14 cellular contexts compared by ENCODE assay signal in genomic region chr3:152497457-152497856, GRCh38.
DNase-seq lines count a peak whose midpoint lies in the region; ATAC-seq and TF ChIP-seq lines count a peak whose summit lies in the region.
"Had no signal": no experiment of that assay in that cellular context is flagged by ENCODE, and none has a peak within 500 bp of the region (broad histone marks: within the 10 kb centered on the region; RNA-seq: fewer than 3 reads in every experiment).

No MANE protein-coding gene starts in this region.

- peaks cover 21% of the 10 kb centered on the region for H3K4me1 Mint-ChIP-seq in CD14-positive monocyte
- peaks cover 11% of the 10 kb centered on the region for H3K4me1 Mint-ChIP-seq in activated naive CD4-positive, alpha-beta T cell treated with anti-CD3 and anti-CD28 coated beads for 36 hours (ENCODE audit: low read depth)

- DNase-seq in CD14-positive monocyte (ENCODE audit: low spot score) (no peak), MV-4-11 (lab: John Stamatoyannopoulos, UW) (peak; percentile 57), fibroblast of gingiva (ENCODE audit: low read depth) (peak; percentile 73), sciatic nerve (ENCODE audit: low spot score) (no peak), NCI-H345 (lab: John Stamatoyannopoulos, UW) (no peak)
- DNase-seq in stimulated activated naive CD8-positive, alpha-beta T cell treated with anti-CD3 and anti-CD28 coated beads, Interleukin-15, Interleukin-2, amounts not matched to agents 100 U/mL and 50 U/mL, for 24 hours = no peak
- DNase-seq in stimulated activated CD4-positive, alpha-beta T cell treated with anti-CD3 and anti-CD28 coated beads, Interleukin-1b, Interleukin-23, amount 100 ng/mL, for 48 hours = no peak
- no peak for DNase-seq in activated naive CD4-positive, alpha-beta T cell treated with anti-CD3 and anti-CD28 coated beads for 36 hours
- DNase-seq: activated effector memory CD4-positive, alpha-beta T cell treated with Interleukin-2 at 50 U/mL for 16 hours; foreskin melanocyte; GDM1; NCI-H1092 treated with DMSO at 0.1 percent for 48 hours; NCI-H82 had no signal

- peak overlapping the region in 3 of 7 donors; percentile 25 to 51 (median 28) for H3K27ac Mint-ChIP-seq in CD14-positive monocyte
- no peak overlapping the region for H3K27ac Mint-ChIP-seq in activated naive CD4-positive, alpha-beta T cell treated with anti-CD3 and anti-CD28 coated beads for 36 hours

- peak overlapping the region; percentile 13 to 62 for H3K4me3 Mint-ChIP-seq in CD14-positive monocyte
- H3K4me3 Mint-ChIP-seq in activated naive CD4-positive, alpha-beta T cell treated with anti-CD3 and anti-CD28 coated beads for 36 hours = no peak overlapping the region

- CTCF ChIA-PET in activated naive CD4-positive, alpha-beta T cell treated with anti-CD3 and anti-CD28 coated beads for 36 hours (lab: Charles Lee) = no interaction called here

- no peak for TF ChIP-seq CTCF in CD14-positive monocyte (IDR thresholded peaks at IDR 0.05)

- H3K9me3 Mint-ChIP-seq in CD14-positive monocyte = peaks cover 0 to 12% (median 5%) of the 10 kb centered on the region in 7 donors
- H3K9me3 Mint-ChIP-seq in activated naive CD4-positive, alpha-beta T cell treated with anti-CD3 and anti-CD28 coated beads for 36 hours = peaks cover 2% of the 10 kb centered on the region

- intact Hi-C loops in CD14-positive monocyte (cut with micrococcal nuclease) (no loop called here), sciatic nerve (cut with DNase I) (no loop called here)
- intact Hi-C loops in activated naive CD4-positive, alpha-beta T cell treated with anti-CD3 and anti-CD28 coated beads for 36 hours (cut with micrococcal nuclease) = no loop called here

- H3K36me3 Mint-ChIP-seq in CD14-positive monocyte = no peaks in the 10 kb centered on the region
- no peaks in the 10 kb centered on the region for H3K36me3 Mint-ChIP-seq in activated naive CD4-positive, alpha-beta T cell treated with anti-CD3 and anti-CD28 coated beads for 36 hours (ENCODE audit: low read depth)

- ATAC-seq in sciatic nerve = peak; percentile 78
- no peak for ATAC-seq in stimulated activated naive CD8-positive, alpha-beta T cell treated with anti-CD3 and anti-CD28 coated beads, Interleukin-15, Interleukin-2, amounts not matched to agents 100 U/mL and 50 U/mL, for 24 hours
- ATAC-seq: SK-N-SH treated with all-trans-retinoic acid at 6 μM for 48 hours had no signal

- H3K27me3 Mint-ChIP-seq in CD14-positive monocyte (ENCODE audit: low read depth in 3 of 3) = no peaks in the 10 kb centered on the region
- H3K27me3 Mint-ChIP-seq in activated naive CD4-positive, alpha-beta T cell treated with anti-CD3 and anti-CD28 coated beads for 36 hours (ENCODE audit: low read depth) = no peaks in the 10 kb centered on the region

Comparison
In these comparisons a context has a peak if more than half of its experiments do, and no peak if none do; other contexts are left out.
1. DNase-seq: peak in MV-4-11 (single experiment) and fibroblast of gingiva (single experiment); none in CD14-positive monocyte (single experiment), sciatic nerve (single experiment), stimulated activated naive CD8-positive, alpha-beta T cell treated with anti-CD3 and anti-CD28 coated beads, Interleukin-15, Interleukin-2, amounts not matched to agents 100 U/mL and 50 U/mL, for 24 hours (single experiment), NCI-H345 (single experiment), stimulated activated CD4-positive, alpha-beta T cell treated with anti-CD3 and anti-CD28 coated beads, Interleukin-1b, Interleukin-23, amount 100 ng/mL, for 48 hours (single experiment) and activated naive CD4-positive, alpha-beta T cell treated with anti-CD3 and anti-CD28 coated beads for 36 hours (single experiment).